In the genomic region with DNA sequence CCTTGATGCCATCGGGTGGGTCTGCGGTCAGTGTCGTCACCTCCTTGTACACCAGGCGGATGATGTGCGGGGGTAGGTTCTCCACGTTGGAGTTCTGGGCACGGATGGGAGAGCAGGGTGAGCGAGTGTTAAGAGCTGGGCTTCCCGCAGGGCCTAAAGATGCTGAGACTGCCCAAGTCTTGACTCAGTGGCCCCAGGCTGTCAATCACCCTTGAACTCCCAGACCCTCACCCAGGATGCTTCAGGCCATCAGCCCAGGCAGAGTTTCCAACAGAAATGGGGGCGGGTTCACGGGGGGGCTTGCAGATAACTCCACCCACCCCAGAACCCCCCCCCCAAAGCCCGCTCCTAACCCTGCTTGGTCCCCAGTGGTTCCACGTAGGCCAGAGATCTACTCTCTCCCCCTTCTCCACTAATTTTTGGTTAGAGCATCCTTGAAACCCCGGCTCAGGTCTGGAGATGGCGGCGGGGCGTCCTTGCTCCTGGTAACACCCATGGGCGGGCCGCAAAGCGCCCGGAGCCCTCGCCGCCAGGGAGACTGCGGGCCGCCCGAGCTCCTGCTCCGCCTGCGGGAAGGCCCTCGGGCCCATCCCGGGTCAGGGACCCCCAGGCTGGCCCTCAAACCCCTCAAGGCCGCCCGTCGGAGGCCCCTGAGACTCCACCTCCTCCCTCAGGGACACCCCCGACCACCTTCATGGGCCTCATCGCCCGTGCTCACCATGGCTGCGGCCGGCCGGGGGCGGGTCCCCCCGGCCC, we compare ENCODE assay signal across 8 cellular contexts. TPM values are rescaled to one million over a fixed set of nuclear protein-coding genes. Genes with fewer than 3 reads are reported as not detected.
DNase-seq lines count a peak whose midpoint lies in the region; ATAC-seq and TF ChIP-seq lines count a peak whose summit lies in the region.

No MANE protein-coding gene starts in this region.

- peak overlapping the region; percentile 75 for H3K27ac Mint-ChIP-seq in activated naive CD4-positive, alpha-beta T cell treated with anti-CD3 and anti-CD28 coated beads for 36 hours
- peak overlapping the region; percentile 60 for H3K27ac Mint-ChIP-seq in glutamatergic neuron (ENCODE audit: unreplicated experiment)
- peak overlapping the region; percentile 67 for H3K27ac Mint-ChIP-seq in progenitor cell of endocrine pancreas

- peak overlapping the region; percentile 91 for H3K4me3 ChIP-seq in HL-60 (replicated peaks; ENCODE audit: insufficient read depth, low read length)

- peak overlapping the region; percentile 98 for H3K27ac ChIP-seq in HL-60 (replicated peaks)

- H3K27me3 Mint-ChIP-seq in activated naive CD4-positive, alpha-beta T cell treated with anti-CD3 and anti-CD28 coated beads for 36 hours (ENCODE audit: low read depth) = no peaks in the 10 kb centered on the region
- peaks cover 22% of the 10 kb centered on the region for H3K27me3 Mint-ChIP-seq in glutamatergic neuron (ENCODE audit: unreplicated experiment)
- peaks cover 14% of the 10 kb centered on the region for H3K27me3 Mint-ChIP-seq in progenitor cell of endocrine pancreas

- peaks cover 46% of the 10 kb centered on the region for H3K36me3 Mint-ChIP-seq in activated naive CD4-positive, alpha-beta T cell treated with anti-CD3 and anti-CD28 coated beads for 36 hours (ENCODE audit: low read depth)
- peaks cover 12% of the 10 kb centered on the region for H3K36me3 Mint-ChIP-seq in glutamatergic neuron (ENCODE audit: unreplicated experiment)
- peaks cover 18% of the 10 kb centered on the region for H3K36me3 Mint-ChIP-seq in progenitor cell of endocrine pancreas (ENCODE audit: insufficient read depth)

- H3K9me3 Mint-ChIP-seq in activated naive CD4-positive, alpha-beta T cell treated with anti-CD3 and anti-CD28 coated beads for 36 hours = peaks cover 4% of the 10 kb centered on the region
- H3K9me3 Mint-ChIP-seq in glutamatergic neuron (ENCODE audit: unreplicated experiment) = peaks cover 24% of the 10 kb centered on the region
- H3K9me3 Mint-ChIP-seq in progenitor cell of endocrine pancreas (ENCODE audit: low read depth) = peaks cover 9% of the 10 kb centered on the region

- peaks cover 27% of the 10 kb centered on the region for H3K4me1 Mint-ChIP-seq in activated naive CD4-positive, alpha-beta T cell treated with anti-CD3 and anti-CD28 coated beads for 36 hours (ENCODE audit: low read depth)
- H3K4me1 Mint-ChIP-seq in glutamatergic neuron (ENCODE audit: low read depth, unreplicated experiment) (peaks cover 14% of the 10 kb centered on the region), progenitor cell of endocrine pancreas (ENCODE audit: low read depth) (peaks cover 14% of the 10 kb centered on the region)

- H3K27me3 ChIP-seq in HL-60 (ENCODE audit: insufficient read depth, poor library complexity, severe bottlenecking) = no peaks in the 10 kb centered on the region

- DNase-seq in AG08396 (ENCODE audit: low spot score) (peak; percentile 75), HL-60 (ENCODE audit: low read depth in 1 of 2, low spot score in 1 of 2) (no peak), glutamatergic neuron (peak; percentile 41), progenitor cell of endocrine pancreas (ENCODE audit: low spot score, unreplicated experiment) (no peak), T1000 (lab: John Stamatoyannopoulos, UW) (no peak)
- peak; percentile 40 for DNase-seq in activated naive CD4-positive, alpha-beta T cell treated with anti-CD3 and anti-CD28 coated beads for 36 hours

- TF ChIP-seq CTCF in HL-60 (IDR thresholded peaks at IDR 0.05; ENCODE audit: insufficient read depth, low read length) (no peak), glutamatergic neuron (IDR thresholded peaks at IDR 0.05; ENCODE audit: partially characterized antibody, unreplicated experiment) (no peak), progenitor cell of endocrine pancreas (IDR thresholded peaks at IDR 0.05; ENCODE audit: unreplicated experiment) (no peak)

- intact Hi-C loops in activated naive CD4-positive, alpha-beta T cell treated with anti-CD3 and anti-CD28 coated beads for 36 hours (cut with micrococcal nuclease) = loop anchor here (1.0 to 5.0 kb wide), 4 partner anchors 69 to 1270 kb away; partner anchors contain the start of genes BRSK1, CNOT3, HSPBP1 and ZNF628

- CTCF ChIA-PET in activated naive CD4-positive, alpha-beta T cell treated with anti-CD3 and anti-CD28 coated beads for 36 hours (lab: Charles Lee) = interaction anchor here (0.6 kb wide), 1 partner anchor 60 kb away, joined by 3 read pairs; no protein-coding TSS in a partner anchor

- peak overlapping the region; percentile 93 for H3K4me3 Mint-ChIP-seq in activated naive CD4-positive, alpha-beta T cell treated with anti-CD3 and anti-CD28 coated beads for 36 hours
- H3K4me3 Mint-ChIP-seq in glutamatergic neuron (ENCODE audit: unreplicated experiment) = peak overlapping the region; percentile 88
- H3K4me3 Mint-ChIP-seq in progenitor cell of endocrine pancreas (ENCODE audit: low read depth) = peak overlapping the region; percentile 88

- peak; percentile 6 for ATAC-seq in GM18868 (IDR thresholded peaks at IDR 0.05; ENCODE audit: unreplicated experiment)
- ATAC-seq in HG03045 (IDR thresholded peaks at IDR 0.05; ENCODE audit: unreplicated experiment) = no peak

RNA-seq across cellular contexts. Expression of gene UBE2S, which starts 0.5 kb away (rescaled TPM):
- total RNA-seq in activated naive CD4-positive, alpha-beta T cell treated with anti-CD3 and anti-CD28 coated beads for 36 hours = 100 to 1,000 TPM; 294 to 307 TPM
- total RNA-seq in glutamatergic neuron (ENCODE audit: unreplicated experiment) (235 TPM), progenitor cell of endocrine pancreas (69.9 and 77.2 TPM in 2 replicates)

RNA-seq across cellular contexts. Expression of gene RPL28, which starts 21.3 kb away (rescaled TPM):
- total RNA-seq in activated naive CD4-positive, alpha-beta T cell treated with anti-CD3 and anti-CD28 coated beads for 36 hours = 1,000 to 10,000 TPM; 3,327 to 3,354 TPM
- total RNA-seq in glutamatergic neuron (ENCODE audit: unreplicated experiment) = 1,087 TPM
- total RNA-seq in progenitor cell of endocrine pancreas = 1,450 and 1,547 TPM in 2 replicates

RNA-seq across cellular contexts. Expression of gene TMEM238, which starts 23.0 kb away (rescaled TPM):
- 10 to 100 TPM in 1 of 2 experiments, 1 to 10 TPM in 1; 9.9 to 10.2 TPM for total RNA-seq in activated naive CD4-positive, alpha-beta T cell treated with anti-CD3 and anti-CD28 coated beads for 36 hours
- 1.3 TPM for total RNA-seq in glutamatergic neuron (ENCODE audit: unreplicated experiment)
- 5.0 and 5.6 TPM in 2 replicates for total RNA-seq in progenitor cell of endocrine pancreas

RNA-seq across cellular contexts. Expression of gene TMEM190, which starts 30.4 kb away (rescaled TPM):
- not detected for total RNA-seq in activated naive CD4-positive, alpha-beta T cell treated with anti-CD3 and anti-CD28 coated beads for 36 hours
- total RNA-seq in glutamatergic neuron (ENCODE audit: unreplicated experiment) (3.7 TPM), progenitor cell of endocrine pancreas (2.3 and 4.3 TPM in 2 replicates)

RNA-seq across cellular contexts. Expression of gene SHISA7, which starts 36.1 kb away (rescaled TPM):
- total RNA-seq in activated naive CD4-positive, alpha-beta T cell treated with anti-CD3 and anti-CD28 coated beads for 36 hours = not detected
- total RNA-seq in glutamatergic neuron (ENCODE audit: unreplicated experiment) (3.2 TPM), progenitor cell of endocrine pancreas (0.10 TPM in 1 of 2 replicates, not detected in the other)

Comparison
In these comparisons a context has a peak if more than half of its experiments do, and no peak if none do; other contexts are left out.
1. DNase-seq: peak in AG08396 (single experiment), activated naive CD4-positive, alpha-beta T cell treated with anti-CD3 and anti-CD28 coated beads for 36 hours (single experiment) and glutamatergic neuron (single experiment); none in HL-60 (0 of 2), progenitor cell of endocrine pancreas (single experiment) and T1000 (single experiment).
2. Peak in every context shown above with its lines, with median percentiles within 50 percentile points of each other: H3K27ac Mint-ChIP-seq and H3K4me3 Mint-ChIP-seq.